In the genomic region with DNA sequence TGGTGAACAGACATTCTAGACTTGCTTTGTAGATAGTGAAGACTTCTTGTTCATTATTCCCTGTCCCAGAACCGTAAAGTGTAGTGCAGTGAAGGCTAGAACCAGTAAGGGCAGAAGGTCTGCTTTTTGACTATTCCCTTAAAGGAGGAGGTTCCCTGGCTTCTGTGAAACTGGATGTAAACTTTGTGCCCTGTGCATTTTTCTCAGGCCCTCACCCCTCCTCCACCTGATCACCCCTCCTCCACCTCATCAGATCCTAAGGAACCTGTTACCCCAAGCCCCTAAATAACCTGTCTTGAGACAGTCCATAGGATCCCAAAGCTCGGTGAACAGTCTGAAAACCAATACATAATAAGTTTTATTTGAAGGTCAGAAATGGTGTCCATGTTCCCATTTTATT, we compare ENCODE assay signal across 1 cellular context.
TF ChIP-seq lines count a peak whose summit lies in the region.

No MANE protein-coding gene starts in this region.

TF ChIP-seq in HepG2, 621 proteins besides CTCF, POLR2A, EP300 and RAD21:
- no peak for TF ChIP-seq DR1 (CRISPR knock-in tag; IDR thresholded peaks at IDR 0.05)
- TF ChIP-seq MAFK (conservative IDR thresholded peaks at IDR 0.05 in 1 of 2, IDR thresholded peaks at IDR 0.05 in 1 of 2; ENCODE audit: low read length in 2 of 2): no peak
- TF ChIP-seq, protein P1, sequence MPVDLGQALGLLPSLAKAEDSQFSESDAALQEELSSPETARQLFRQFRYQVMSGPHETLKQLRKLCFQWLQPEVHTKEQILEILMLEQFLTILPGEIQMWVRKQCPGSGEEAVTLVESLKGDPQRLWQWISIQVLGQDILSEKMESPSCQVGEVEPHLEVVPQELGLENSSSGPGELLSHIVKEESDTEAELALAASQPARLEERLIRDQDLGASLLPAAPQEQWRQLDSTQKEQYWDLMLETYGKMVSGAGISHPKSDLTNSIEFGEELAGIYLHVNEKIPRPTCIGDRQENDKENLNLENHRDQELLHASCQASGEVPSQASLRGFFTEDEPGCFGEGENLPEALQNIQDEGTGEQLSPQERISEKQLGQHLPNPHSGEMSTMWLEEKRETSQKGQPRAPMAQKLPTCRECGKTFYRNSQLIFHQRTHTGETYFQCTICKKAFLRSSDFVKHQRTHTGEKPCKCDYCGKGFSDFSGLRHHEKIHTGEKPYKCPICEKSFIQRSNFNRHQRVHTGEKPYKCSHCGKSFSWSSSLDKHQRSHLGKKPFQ (CRISPR knock-in tag; IDR thresholded peaks at IDR 0.05; ENCODE audit: insufficient replicate concordance): peak; percentile 28
- no peak for TF ChIP-seq SNAI1 (CRISPR knock-in tag; IDR thresholded peaks at IDR 0.05; ENCODE audit: borderline replicate concordance)
- no peak for TF ChIP-seq ZNF674 (CRISPR knock-in tag; IDR thresholded peaks at IDR 0.05; ENCODE audit: low read depth)
- TF ChIP-seq ZNF263 (CRISPR knock-in tag; IDR thresholded peaks at IDR 0.05): peak; percentile 15; the same call in 1 of the 2 replicates
- TF ChIP-seq, protein P2, sequence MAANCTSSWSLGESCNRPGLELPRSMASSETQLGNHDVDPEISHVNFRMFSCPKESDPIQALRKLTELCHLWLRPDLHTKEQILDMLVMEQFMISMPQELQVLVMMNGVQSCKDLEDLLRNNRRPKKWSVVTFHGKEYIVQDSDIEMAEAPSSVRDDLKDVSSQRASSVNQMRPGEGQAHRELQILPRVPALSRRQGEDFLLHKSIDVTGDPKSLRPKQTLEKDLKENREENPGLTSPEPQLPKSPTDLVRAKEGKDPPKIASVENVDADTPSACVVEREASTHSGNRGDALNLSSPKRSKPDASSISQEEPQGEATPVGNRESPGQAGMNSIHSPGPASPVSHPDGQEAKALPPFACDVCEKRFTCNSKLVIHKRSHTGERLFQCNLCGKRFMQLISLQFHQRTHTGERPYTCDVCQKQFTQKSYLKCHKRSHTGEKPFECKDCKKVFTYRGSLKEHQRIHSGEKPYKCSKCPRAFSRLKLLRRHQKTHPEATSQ (CRISPR knock-in tag; IDR thresholded peaks at IDR 0.05; ENCODE audit: borderline replicate concordance): no peak
- no peak for TF ChIP-seq ZNF549 (CRISPR knock-in tag; IDR thresholded peaks at IDR 0.05)
- TF ChIP-seq ZNF879 (CRISPR knock-in tag; IDR thresholded peaks at IDR 0.05): no peak
- TF ChIP-seq, protein P3, sequence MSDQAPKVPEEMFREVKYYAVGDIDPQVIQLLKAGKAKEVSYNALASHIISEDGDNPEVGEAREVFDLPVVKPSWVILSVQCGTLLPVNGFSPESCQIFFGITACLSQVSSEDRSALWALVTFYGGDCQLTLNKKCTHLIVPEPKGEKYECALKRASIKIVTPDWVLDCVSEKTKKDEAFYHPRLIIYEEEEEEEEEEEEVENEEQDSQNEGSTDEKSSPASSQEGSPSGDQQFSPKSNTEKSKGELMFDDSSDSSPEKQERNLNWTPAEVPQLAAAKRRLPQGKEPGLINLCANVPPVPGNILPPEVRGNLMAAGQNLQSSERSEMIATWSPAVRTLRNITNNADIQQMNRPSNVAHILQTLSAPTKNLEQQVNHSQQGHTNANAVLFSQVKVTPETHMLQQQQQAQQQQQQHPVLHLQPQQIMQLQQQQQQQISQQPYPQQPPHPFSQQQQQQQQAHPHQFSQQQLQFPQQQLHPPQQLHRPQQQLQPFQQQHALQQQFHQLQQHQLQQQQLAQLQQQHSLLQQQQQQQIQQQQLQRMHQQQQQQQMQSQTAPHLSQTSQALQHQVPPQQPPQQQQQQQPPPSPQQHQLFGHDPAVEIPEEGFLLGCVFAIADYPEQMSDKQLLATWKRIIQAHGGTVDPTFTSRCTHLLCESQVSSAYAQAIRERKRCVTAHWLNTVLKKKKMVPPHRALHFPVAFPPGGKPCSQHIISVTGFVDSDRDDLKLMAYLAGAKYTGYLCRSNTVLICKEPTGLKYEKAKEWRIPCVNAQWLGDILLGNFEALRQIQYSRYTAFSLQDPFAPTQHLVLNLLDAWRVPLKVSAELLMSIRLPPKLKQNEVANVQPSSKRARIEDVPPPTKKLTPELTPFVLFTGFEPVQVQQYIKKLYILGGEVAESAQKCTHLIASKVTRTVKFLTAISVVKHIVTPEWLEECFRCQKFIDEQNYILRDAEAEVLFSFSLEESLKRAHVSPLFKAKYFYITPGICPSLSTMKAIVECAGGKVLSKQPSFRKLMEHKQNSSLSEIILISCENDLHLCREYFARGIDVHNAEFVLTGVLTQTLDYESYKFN (CRISPR knock-in tag; conservative IDR thresholded peaks at IDR 0.05): peak; percentile 3; the same call in 1 of the 2 replicates
- TF ChIP-seq KDM5A (IDR thresholded peaks at IDR 0.05; ENCODE audit: borderline replicate concordance, low read length): 0 out of 2 replicates have a peak, but pooled peaks have one; percentile 2
